Comparison of ENCODE assay signal across 13 cellular contexts in the genomic region with DNA sequence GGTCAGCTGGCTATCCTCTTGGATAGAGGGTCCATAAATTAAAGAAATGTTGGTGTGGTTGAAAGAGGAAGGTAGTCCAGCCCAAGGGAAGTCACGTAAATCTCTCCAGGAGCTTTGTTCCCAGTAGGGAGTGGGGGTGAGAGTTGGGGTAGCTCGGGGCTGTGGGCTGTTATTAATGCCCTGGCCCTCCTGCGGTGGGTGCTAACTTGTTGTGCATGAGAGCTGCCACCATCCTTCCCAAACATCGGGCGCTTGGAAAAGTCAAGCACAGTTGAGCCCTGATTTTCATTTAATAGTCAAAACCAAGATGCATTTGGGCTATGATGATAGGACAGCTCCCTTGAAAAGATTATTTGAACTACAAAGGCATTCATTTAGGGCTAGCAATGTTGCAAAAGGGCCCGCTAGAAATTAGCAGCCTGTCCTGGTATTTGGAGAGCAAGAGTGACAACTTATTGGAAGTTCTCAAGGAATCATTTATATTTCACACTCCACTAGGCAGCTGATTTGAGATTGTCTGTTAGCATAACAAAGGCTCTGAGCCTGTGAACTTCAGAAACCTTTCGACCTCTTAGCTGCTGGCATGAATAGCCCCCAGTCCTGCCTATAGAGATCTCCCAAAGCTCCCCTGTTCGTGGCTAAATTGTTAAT.
A peak's percentile ranks its signal among the peaks of the same experiment; 100 is the strongest.
DNase-seq lines count a peak whose midpoint lies in the region; ATAC-seq and TF ChIP-seq lines count a peak whose summit lies in the region.
"Had no signal": no experiment of that assay in that cellular context is flagged by ENCODE, and none has a peak within 500 bp of the region (broad histone marks: within the 10 kb centered on the region; RNA-seq: fewer than 3 reads in every experiment).

No MANE protein-coding gene starts in this region.

- H3K27ac ChIP-seq in esophagus muscularis mucosa (replicated peaks in 1 of 4) (no peak overlapping the region), neural progenitor cell (no peak overlapping the region)
- H3K27ac ChIP-seq: skin epidermis had no signal

- H3K27me3 ChIP-seq in esophagus muscularis mucosa (no peaks in the 10 kb centered on the region), neural progenitor cell (no peaks in the 10 kb centered on the region)

- ATAC-seq in WTC11 (peak; percentile 70), T-cell (replicated peaks in 1 of 4) (no peak), HG03521 (IDR thresholded peaks at IDR 0.05; ENCODE audit: unreplicated experiment) (no peak)

- H3K4me3 ChIP-seq in esophagus muscularis mucosa (peak overlapping the region in 3 of 4 donors; percentile 35 to 43 (median 36)), neural progenitor cell (no peak overlapping the region)

- CTCF ChIA-PET in WTC11 (lab: Charles Lee), result interaction anchor here (0.8 to 0.9 kb wide), 2 partner anchors 8 to 263 kb away, joined by 3 to 6 read pairs; no protein-coding TSS in a partner anchor
- CTCF ChIA-PET in T-cell (lab: Charles Lee), result no interaction called here

- H3K79me2 ChIP-seq in neural progenitor cell (ENCODE audit: low read depth), result no peaks in the 10 kb centered on the region

- H3F3A ChIP-seq in neural progenitor cell (ENCODE audit: low read depth), result peaks cover 5% of the 10 kb centered on the region

- no peak for TF ChIP-seq EP300 in esophagus muscularis mucosa (IDR thresholded peaks at IDR 0.05)

- H2AFZ ChIP-seq in neural progenitor cell (replicated peaks), result no peak overlapping the region

- no peaks in the 10 kb centered on the region for H4K20me1 ChIP-seq in neural progenitor cell (ENCODE audit: low read depth)

- TF ChIP-seq POLR2A in esophagus muscularis mucosa (IDR thresholded peaks at IDR 0.05; ENCODE audit: low read depth), result no peak

- H3K4me3 Mint-ChIP-seq in WTC11 (peak overlapping the region; percentile 56), neural progenitor cell (peak overlapping the region; percentile 82), T-cell (no peak overlapping the region)
- H3K4me3 Mint-ChIP-seq: activated naive CD4-positive, alpha-beta T cell treated with anti-CD3 and anti-CD28 coated beads, Interleukin-2, amount 10 ng/mL, durations not matched to agents 7 days and 5 days; CD14-positive monocyte had no signal

- TF ChIP-seq CTCF in WTC11 (IDR thresholded peaks at IDR 0.05), result no peak
- TF ChIP-seq CTCF in esophagus muscularis mucosa (IDR thresholded peaks at IDR 0.05), result no peak
- TF ChIP-seq CTCF in neural progenitor cell (IDR thresholded peaks at IDR 0.05), result no peak

- H3K9me3 Mint-ChIP-seq in WTC11 (no peaks in the 10 kb centered on the region), neural progenitor cell (no peaks in the 10 kb centered on the region), T-cell (no peaks in the 10 kb centered on the region)
- H3K9me3 Mint-ChIP-seq: activated naive CD4-positive, alpha-beta T cell treated with anti-CD3 and anti-CD28 coated beads, Interleukin-2, amount 10 ng/mL, durations not matched to agents 7 days and 5 days had no signal

- no peaks in the 10 kb centered on the region for H3K36me3 Mint-ChIP-seq in WTC11
- no peaks in the 10 kb centered on the region for H3K36me3 Mint-ChIP-seq in neural progenitor cell
- H3K36me3 Mint-ChIP-seq in T-cell, result no peaks in the 10 kb centered on the region
- H3K36me3 Mint-ChIP-seq: activated naive CD4-positive, alpha-beta T cell treated with anti-CD3 and anti-CD28 coated beads, Interleukin-2, amount 10 ng/mL, durations not matched to agents 7 days and 5 days; CD14-positive monocyte had no signal

- DNase-seq in ELF-1 (ENCODE audit: low read depth, low spot score), result peak; percentile 20
- no peak for DNase-seq in WTC11 (ENCODE audit: low spot score)
- no peak for DNase-seq in esophagus muscularis mucosa (ENCODE audit: extremely low spot score)
- peak; percentile 29 for DNase-seq in neural progenitor cell (ENCODE audit: low spot score)
- no peak for DNase-seq in activated CD4-positive, alpha-beta T cell treated with anti-CD3 and anti-CD28 coated beads for 1 hour
- no peak for DNase-seq in activated CD8-positive, alpha-beta memory T cell treated with anti-CD3 and anti-CD28 coated beads for 24 hours
- DNase-seq in T-cell, result no peak
- DNase-seq: activated naive CD4-positive, alpha-beta T cell treated with anti-CD3 and anti-CD28 coated beads, Interleukin-2, amount 10 ng/mL, durations not matched to agents 7 days and 5 days; Kasumi-1; NCI-H2171 treated with DMSO at 0.1 percent for 48 hours had no signal

- intact Hi-C loops in esophagus muscularis mucosa (cut with DNase I), result no loop called here

- H3K9ac ChIP-seq in neural progenitor cell, result no peak overlapping the region

- POLR2A ChIA-PET in WTC11 (lab: Charles Lee) (interaction anchor here (1.5 kb wide), 1 partner anchor 8 kb away, joined by 10 read pairs; no protein-coding TSS in a partner anchor), T-cell (lab: Charles Lee) (no interaction called here)

- peaks cover 6% of the 10 kb centered on the region for H3K27me3 Mint-ChIP-seq in WTC11 (ENCODE audit: low read depth)
- H3K27me3 Mint-ChIP-seq in neural progenitor cell (ENCODE audit: insufficient read depth, low read depth), result no peaks in the 10 kb centered on the region
- H3K27me3 Mint-ChIP-seq in T-cell, result peaks cover 17 to 34% of the 10 kb centered on the region in 2 donors

- H3K4me1 ChIP-seq in esophagus muscularis mucosa (peaks cover 0 to 15% (median 8%) of the 10 kb centered on the region in 4 donors), neural progenitor cell (peaks cover 58% of the 10 kb centered on the region)

- H3K4me2 ChIP-seq in neural progenitor cell, result peak overlapping the region; percentile 59

- H3K9me3 ChIP-seq in esophagus muscularis mucosa, result no peaks in the 10 kb centered on the region
- H3K9me3 ChIP-seq in neural progenitor cell (ENCODE audit: low read depth), result no peaks in the 10 kb centered on the region

- H3K27ac Mint-ChIP-seq in WTC11 (no peak overlapping the region), neural progenitor cell (peak overlapping the region; percentile 99), T-cell (no peak overlapping the region)
- H3K27ac Mint-ChIP-seq: activated naive CD4-positive, alpha-beta T cell treated with anti-CD3 and anti-CD28 coated beads, Interleukin-2, amount 10 ng/mL, durations not matched to agents 7 days and 5 days; CD14-positive monocyte had no signal

- 76% methylated on average over 8 of the region's 8 CpGs for WGBS in esophagus muscularis mucosa

- H3K36me3 ChIP-seq in esophagus muscularis mucosa (no peaks in the 10 kb centered on the region), neural progenitor cell (no peaks in the 10 kb centered on the region)

- H3K4me1 Mint-ChIP-seq in WTC11, result peaks cover 81% of the 10 kb centered on the region
- H3K4me1 Mint-ChIP-seq in neural progenitor cell, result peaks cover 81% of the 10 kb centered on the region
- H3K4me1 Mint-ChIP-seq in T-cell, result no peaks in the 10 kb centered on the region
- H3K4me1 Mint-ChIP-seq: activated naive CD4-positive, alpha-beta T cell treated with anti-CD3 and anti-CD28 coated beads, Interleukin-2, amount 10 ng/mL, durations not matched to agents 7 days and 5 days; CD14-positive monocyte had no signal

TF ChIP-seq in WTC11, 78 proteins besides CTCF, POLR2A, EP300 and RAD21 (continues in another document):
- TF ChIP-seq FOXP1 (CRISPR knock-in tag; IDR thresholded peaks at IDR 0.05; ENCODE audit: borderline replicate concordance) (no peak), ETV6 (CRISPR knock-in tag; IDR thresholded peaks at IDR 0.05) (no peak), CREB1 (CRISPR knock-in tag; IDR thresholded peaks at IDR 0.05) (no peak), OVOL2 (CRISPR knock-in tag; IDR thresholded peaks at IDR 0.05; ENCODE audit: borderline replicate concordance) (no peak), TCF7 (CRISPR knock-in tag; IDR thresholded peaks at IDR 0.05; ENCODE audit: low read depth) (no peak), TEAD1 (CRISPR knock-in tag; IDR thresholded peaks at IDR 0.05) (no peak), ZNF263 (CRISPR knock-in tag; IDR thresholded peaks at IDR 0.05; ENCODE audit: low read depth) (no peak), JAZF1 (CRISPR knock-in tag; IDR thresholded peaks at IDR 0.05) (no peak)
- TF ChIP-seq, protein P1, sequence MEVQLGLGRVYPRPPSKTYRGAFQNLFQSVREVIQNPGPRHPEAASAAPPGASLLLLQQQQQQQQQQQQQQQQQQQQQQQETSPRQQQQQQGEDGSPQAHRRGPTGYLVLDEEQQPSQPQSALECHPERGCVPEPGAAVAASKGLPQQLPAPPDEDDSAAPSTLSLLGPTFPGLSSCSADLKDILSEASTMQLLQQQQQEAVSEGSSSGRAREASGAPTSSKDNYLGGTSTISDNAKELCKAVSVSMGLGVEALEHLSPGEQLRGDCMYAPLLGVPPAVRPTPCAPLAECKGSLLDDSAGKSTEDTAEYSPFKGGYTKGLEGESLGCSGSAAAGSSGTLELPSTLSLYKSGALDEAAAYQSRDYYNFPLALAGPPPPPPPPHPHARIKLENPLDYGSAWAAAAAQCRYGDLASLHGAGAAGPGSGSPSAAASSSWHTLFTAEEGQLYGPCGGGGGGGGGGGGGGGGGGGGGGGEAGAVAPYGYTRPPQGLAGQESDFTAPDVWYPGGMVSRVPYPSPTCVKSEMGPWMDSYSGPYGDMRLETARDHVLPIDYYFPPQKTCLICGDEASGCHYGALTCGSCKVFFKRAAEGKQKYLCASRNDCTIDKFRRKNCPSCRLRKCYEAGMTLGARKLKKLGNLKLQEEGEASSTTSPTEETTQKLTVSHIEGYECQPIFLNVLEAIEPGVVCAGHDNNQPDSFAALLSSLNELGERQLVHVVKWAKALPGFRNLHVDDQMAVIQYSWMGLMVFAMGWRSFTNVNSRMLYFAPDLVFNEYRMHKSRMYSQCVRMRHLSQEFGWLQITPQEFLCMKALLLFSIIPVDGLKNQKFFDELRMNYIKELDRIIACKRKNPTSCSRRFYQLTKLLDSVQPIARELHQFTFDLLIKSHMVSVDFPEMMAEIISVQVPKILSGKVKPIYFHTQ (CRISPR knock-in tag; IDR thresholded peaks at IDR 0.05), result no peak
- TF ChIP-seq, protein P2, sequence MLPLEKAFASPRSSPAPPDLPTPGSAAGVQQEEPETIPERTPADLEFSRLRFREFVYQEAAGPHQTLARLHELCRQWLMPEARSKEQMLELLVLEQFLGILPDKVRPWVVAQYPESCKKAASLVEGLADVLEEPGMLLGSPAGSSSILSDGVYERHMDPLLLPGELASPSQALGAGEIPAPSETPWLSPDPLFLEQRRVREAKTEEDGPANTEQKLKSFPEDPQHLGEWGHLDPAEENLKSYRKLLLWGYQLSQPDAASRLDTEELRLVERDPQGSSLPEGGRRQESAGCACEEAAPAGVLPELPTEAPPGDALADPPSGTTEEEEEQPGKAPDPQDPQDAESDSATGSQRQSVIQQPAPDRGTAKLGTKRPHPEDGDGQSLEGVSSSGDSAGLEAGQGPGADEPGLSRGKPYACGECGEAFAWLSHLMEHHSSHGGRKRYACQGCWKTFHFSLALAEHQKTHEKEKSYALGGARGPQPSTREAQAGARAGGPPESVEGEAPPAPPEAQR (CRISPR knock-in tag; IDR thresholded peaks at IDR 0.05), result no peak

Comparison
In these comparisons a context has a peak if more than half of its experiments do, and no peak if none do; other contexts are left out.
1. DNase-seq: peak in ELF-1 (single experiment) and neural progenitor cell (single experiment); none in WTC11 (single experiment), esophagus muscularis mucosa (single experiment), activated CD4-positive, alpha-beta T cell treated with anti-CD3 and anti-CD28 coated beads for 1 hour (single experiment), activated CD8-positive, alpha-beta memory T cell treated with anti-CD3 and anti-CD28 coated beads for 24 hours (single experiment) and T-cell (0 of 34).
2. H3K4me3 Mint-ChIP-seq: peak in WTC11 (single experiment) and neural progenitor cell (single experiment); none in T-cell (0 of 3).